16 cellular contexts compared by ENCODE assay signal in the genomic region with DNA sequence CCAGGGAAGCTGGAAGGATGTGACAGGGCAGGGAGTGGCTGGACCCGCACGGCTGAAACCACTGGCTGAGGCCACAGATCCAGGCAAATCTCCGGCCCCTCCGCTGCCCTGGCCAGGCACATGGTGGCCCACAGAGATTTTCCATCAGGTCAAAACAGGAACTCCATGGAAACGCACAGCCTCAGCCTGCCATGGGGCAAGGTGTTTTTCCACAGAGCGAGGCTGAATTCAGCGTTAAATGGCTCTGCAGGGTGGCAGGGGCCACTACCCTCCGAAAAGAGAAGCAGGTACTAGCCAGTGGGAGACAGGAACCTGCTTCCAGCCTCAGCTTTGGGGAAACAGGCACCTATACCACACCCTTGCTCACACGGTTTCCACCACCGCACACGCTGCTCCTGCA. TPM values are rescaled to one million over a fixed set of nuclear protein-coding genes. Genes with fewer than 3 reads are reported as not detected.
DNase-seq lines count a peak whose midpoint lies in the region; ATAC-seq, FAIRE-seq and TF ChIP-seq lines count a peak whose summit lies in the region.
"Had no signal": no experiment of that assay in that cellular context is flagged by ENCODE, and none has a peak within 500 bp of the region (broad histone marks: within the 10 kb centered on the region; RNA-seq: fewer than 3 reads in every experiment).

No MANE protein-coding gene starts in this region.

- no peaks in the 10 kb centered on the region for H3K23me2 ChIP-seq in H1 (ENCODE audit: low read depth, low read length)

- CTCF ChIA-PET in H1 (lab: Charles Lee; ENCODE audit: partially characterized antibody) = interaction anchor here (0.7 to 3.2 kb wide), 4 partner anchors 9 to 117 kb away, joined by 3 to 9 read pairs (median 4); no protein-coding TSS in a partner anchor

- peaks cover 0 to 21% (median 12%) of the 10 kb centered on the region in 11 experiments; a peak in 19 of 22 replicates for H3K9me3 ChIP-seq in BLaER1 treated with 17β-estradiol and CSF1 and Interleukin-3, amounts not matched to agents 10 nM and 100 nM (replicated peaks in 1 of 11)
- H3K9me3 ChIP-seq in H1 (ENCODE audit: insufficient read depth in 2 of 2, low read depth in 1 of 2, low read length in 1 of 2) (peaks cover 11 to 15% of the 10 kb centered on the region in 2 experiments), parathyroid adenoma (ENCODE audit: control insufficient read depth, low read length) (no peaks in the 10 kb centered on the region)
- H3K9me3 ChIP-seq: psoas muscle had no signal

- H3K79me2 ChIP-seq in H1 (ENCODE audit: control insufficient read depth in 1 of 2, insufficient read depth in 2 of 2, low read length in 2 of 2) (no peaks in the 10 kb centered on the region), parathyroid adenoma (peaks cover 2% of the 10 kb centered on the region)

- H2AFZ ChIP-seq in H1 (ENCODE audit: low read length) = no peak overlapping the region
- no peak overlapping the region for H2AFZ ChIP-seq in parathyroid adenoma

- TF ChIP-seq EP300 in H1 (IDR thresholded peaks at IDR 0.05; ENCODE audit: borderline replicate concordance in 1 of 2, low read depth in 2 of 2, low read length in 2 of 2) = no peak

- H3K4me2 ChIP-seq in BLaER1 treated with 17β-estradiol and CSF1 and Interleukin-3, amounts not matched to agents 10 nM and 100 nM = peak overlapping the region; percentile 48 to 94 (median 83)
- no peak overlapping the region for H3K4me2 ChIP-seq in H1 (ENCODE audit: insufficient read depth in 1 of 2, low read depth in 2 of 2, low read length in 2 of 2)
- no peak overlapping the region for H3K4me2 ChIP-seq in parathyroid adenoma (ENCODE audit: low read length)

- peaks cover 55% of the 10 kb centered on the region for H3K4me1 Mint-ChIP-seq in endothelial cell (ENCODE audit: unreplicated experiment)

- TF ChIP-seq RAD21 in H1 (IDR thresholded peaks at IDR 0.05 in 1 of 2, conservative IDR thresholded peaks at IDR 0.05 in 1 of 2; ENCODE audit: low read depth in 2 of 2, low read length in 2 of 2) = no peak

- H3K4me3 ChIP-seq in BLaER1 treated with 17β-estradiol and CSF1 and Interleukin-3, amounts not matched to agents 10 nM and 100 nM = peak overlapping the region in 2 of 10 experiments; percentile 6 to 44; a peak in 4 of 20 replicates
- no peak overlapping the region for H3K4me3 ChIP-seq in H1 (ENCODE audit: extremely low read depth in 1 of 4, insufficient read depth in 2 of 4, low read depth in 3 of 4, low read length in 4 of 4)
- no peak overlapping the region for H3K4me3 ChIP-seq in parathyroid adenoma (ENCODE audit: low read depth, low read length)
- H3K4me3 ChIP-seq: cardiac muscle cell, MG63, psoas muscle had no signal

- H3K79me1 ChIP-seq in H1 (ENCODE audit: low read depth, low read length) = peaks cover 2% of the 10 kb centered on the region; the same call in 1 of the 2 replicates

- H3K23ac ChIP-seq in H1 (ENCODE audit: insufficient read length) = no peak overlapping the region

- H3K9ac ChIP-seq in BLaER1 treated with 17β-estradiol and CSF1 and Interleukin-3, amounts not matched to agents 10 nM and 100 nM = peak overlapping the region in 9 of 11 experiments; percentile 7 to 64 (median 46); a peak in 14 of 22 replicates
- H3K9ac ChIP-seq in H1 (replicated peaks in 1 of 4; ENCODE audit: extremely low read depth in 1 of 4, low read depth in 3 of 4, low read length in 3 of 4) = no peak overlapping the region
- H3K9ac ChIP-seq in parathyroid adenoma = no peak overlapping the region

- H2BK5ac ChIP-seq in H1 (ENCODE audit: low read depth, low read length) = peak overlapping the region; percentile 4; the same call in 1 of the 2 replicates

- no peak overlapping the region for H3K4me3 Mint-ChIP-seq in endothelial cell (ENCODE audit: unreplicated experiment)

- H3K27me3 ChIP-seq in BLaER1 treated with 17β-estradiol and CSF1 and Interleukin-3, amounts not matched to agents 10 nM and 100 nM = no peaks in the 10 kb centered on the region
- H3K27me3 ChIP-seq in H1 (replicated peaks in 1 of 4; ENCODE audit: control insufficient read depth in 3 of 4, extremely low read depth in 1 of 4, insufficient read depth in 3 of 4, low read length in 3 of 4) (no peaks in the 10 kb centered on the region; a peak in 2 of 7 replicates), parathyroid adenoma (ENCODE audit: control insufficient read depth, insufficient read depth, low read length) (no peaks in the 10 kb centered on the region)
- H3K27me3 ChIP-seq: cardiac muscle cell, MG63 had no signal

- H2BK120ac ChIP-seq in H1 (replicated peaks; ENCODE audit: low read depth, low read length) = no peak overlapping the region

- H3K9me3 Mint-ChIP-seq in endothelial cell (ENCODE audit: unreplicated experiment) = no peaks in the 10 kb centered on the region

- H3K27me3 Mint-ChIP-seq in endothelial cell (ENCODE audit: unreplicated experiment) = peaks cover 34% of the 10 kb centered on the region

- no peak overlapping the region for H2AK5ac ChIP-seq in H1 (ENCODE audit: low read depth, low read length)

- H3K27ac Mint-ChIP-seq in endothelial cell (ENCODE audit: unreplicated experiment) = no peak overlapping the region

- no peak for ATAC-seq in activated CD4-positive, CD25-positive, alpha-beta regulatory T cell treated with anti-CD3 and anti-CD28 coated beads, Interleukin-2, amount 50 U/mL, for 24 hours
- ATAC-seq in GM21786 (IDR thresholded peaks at IDR 0.05; ENCODE audit: unreplicated experiment) = no peak
- ATAC-seq: psoas muscle had no signal

- H2BK20ac ChIP-seq in H1 (ENCODE audit: low read length) = no peak overlapping the region

- no peak overlapping the region for H3K18ac ChIP-seq in H1 (ENCODE audit: extremely low read depth, low read length)

- H2BK12ac ChIP-seq in H1 (ENCODE audit: low read depth, low read length) = no peak overlapping the region

- peaks cover 0 to 10% (median 0%) of the 10 kb centered on the region in 11 experiments; a peak in 3 of 22 replicates for H3K36me3 ChIP-seq in BLaER1 treated with 17β-estradiol and CSF1 and Interleukin-3, amounts not matched to agents 10 nM and 100 nM
- H3K36me3 ChIP-seq in H1 (ENCODE audit: control insufficient read depth in 2 of 4, insufficient read depth in 4 of 4, low read length in 3 of 4) (peaks cover 0 to 3% (median 0%) of the 10 kb centered on the region in 4 experiments; a peak in 1 of 8 replicates), parathyroid adenoma (ENCODE audit: control insufficient read depth, insufficient read depth, low read length) (no peaks in the 10 kb centered on the region)
- H3K36me3 ChIP-seq: cardiac muscle cell, MG63 had no signal

- TF ChIP-seq POLR2A in H1 (IDR thresholded peaks at IDR 0.05; ENCODE audit: control extremely low read depth in 1 of 2, low read depth in 2 of 2, low read length in 2 of 2) = no peak

- TF ChIP-seq CTCF in H1 (IDR thresholded peaks at IDR 0.05; ENCODE audit: control extremely low read depth in 1 of 3, insufficient read depth in 1 of 3, low read depth in 1 of 3, low read length in 3 of 3) (no peak), parathyroid adenoma (IDR thresholded peaks at IDR 0.05) (no peak), endothelial cell (IDR thresholded peaks at IDR 0.05; ENCODE audit: unreplicated experiment) (no peak)

- H3K4me1 ChIP-seq in BLaER1 treated with 17β-estradiol and CSF1 and Interleukin-3, amounts not matched to agents 10 nM and 100 nM = peaks cover 35 to 92% (median 76%) of the 10 kb centered on the region in 10 experiments
- H3K4me1 ChIP-seq in H1 (replicated peaks in 1 of 4; ENCODE audit: control insufficient read depth in 3 of 4, insufficient read depth in 4 of 4, low read length in 3 of 4) = no peaks in the 10 kb centered on the region
- no peaks in the 10 kb centered on the region for H3K4me1 ChIP-seq in parathyroid adenoma
- H3K4me1 ChIP-seq: psoas muscle had no signal

- H4K20me1 ChIP-seq in BLaER1 treated with 17β-estradiol and CSF1 and Interleukin-3, amounts not matched to agents 10 nM and 100 nM = peaks cover 0 to 99% (median 0%) of the 10 kb centered on the region in 11 experiments; a peak in 6 of 22 replicates
- no peaks in the 10 kb centered on the region for H4K20me1 ChIP-seq in H1 (replicated peaks in 1 of 2; ENCODE audit: control insufficient read depth in 1 of 2, insufficient read depth in 2 of 2, low read length in 2 of 2)

- H3K36me3 Mint-ChIP-seq in endothelial cell (ENCODE audit: low read depth, unreplicated experiment) = peaks cover 47% of the 10 kb centered on the region

- no peak overlapping the region for H2BK15ac ChIP-seq in H1 (ENCODE audit: low read length)

- no peak overlapping the region for H3K56ac ChIP-seq in H1 (replicated peaks; ENCODE audit: insufficient read length, low read depth, low read length)

- DNase-seq in MV-4-11 (lab: John Stamatoyannopoulos, UW) (peak; percentile 43), H1 (ENCODE audit: low read depth in 1 of 2, low spot score in 2 of 2) (no peak), endothelial cell (ENCODE audit: low spot score) (no peak), HK-2 (ENCODE audit: unreplicated experiment) (no peak)
- DNase-seq: DMS153, left cardiac atrium, MG63, NCI-H187, NCI-H446, psoas muscle, T-helper 2 cell had no signal

- H3K27ac ChIP-seq in BLaER1 treated with 17β-estradiol and CSF1 and Interleukin-3, amounts not matched to agents 10 nM and 100 nM = peak overlapping the region in 10 of 11 experiments; percentile 40 to 78 (median 67); a peak in 18 of 22 replicates
- H3K27ac ChIP-seq in H1 (ENCODE audit: low read depth, low read length) (no peak overlapping the region), parathyroid adenoma (peak overlapping the region; percentile 11)
- H3K27ac ChIP-seq: cardiac muscle cell, psoas muscle had no signal

- no peak overlapping the region for H3K14ac ChIP-seq in H1 (ENCODE audit: insufficient read length)

- WGBS in H1 (ENCODE audit: extremely low coverage in 1 of 2, insufficient coverage in 1 of 2, insufficient read length in 1 of 2, insufficient replicate concordance in 2 of 2, low coverage in 1 of 2, low lambda C conversion rate in 2 of 2, missing lambda C conversion rate in 1 of 2), 2 experiments = 92% methylated on average over 10 of the region's 11 CpGs; no CpG with 5 or more reads in 1 of the 2 experiments

- POLR2A ChIA-PET in H1 (lab: Charles Lee; ENCODE audit: partially characterized antibody) = interaction anchor here (1.2 kb wide), 1 partner anchor 35 kb away, joined by 3 read pairs; no protein-coding TSS in a partner anchor

- FAIRE-seq in H1 (lab: Jason Lieb, UNC) = no peak

- no peak overlapping the region for H4K8ac ChIP-seq in H1 (ENCODE audit: extremely low read depth, insufficient read depth, low read length)

- no peak overlapping the region for H3K4ac ChIP-seq in H1 (replicated peaks; ENCODE audit: insufficient read length, low read depth, low read length)

- H4K91ac ChIP-seq in H1 (replicated peaks; ENCODE audit: insufficient read length, low read length) = no peak overlapping the region

- no peak overlapping the region for H4K5ac ChIP-seq in H1 (ENCODE audit: insufficient read length, low read depth, low read length)

RNA-seq across cellular contexts. Expression of gene PREX1, which starts 53.1 kb away (rescaled TPM):
- 12.8 and 13.5 TPM in 2 replicates for total RNA-seq in H1 (2021; fragmentation: NEBNext Ultra II Directional; extraction: Animal tissue kit (Norgen Biotek cat#: 25700))
- 10.7 and 13.4 TPM in 2 replicates for polyA plus RNA-seq in H1 (2011; rRNA removed)
- polyA plus RNA-seq in H1 (2011; cell fraction: cytosol; rRNA removed) = 9.6 TPM
- polyA plus RNA-seq in H1 (2011; cell fraction: nucleus; rRNA removed) = 17.7 TPM
- 8.8 to 13.0 TPM (median 12.7 TPM) in 4 replicates for polyA plus RNA-seq in H1 (2012, experiment 1 of 2)
- 8.5 TPM for polyA plus RNA-seq in H1 (2012, experiment 2 of 2)
- polyA plus RNA-seq in H1 (2013, experiment 1 of 2) = 6.3 TPM
- polyA plus RNA-seq in H1 (2013, experiment 2 of 2) = 6.2 TPM
- polyA minus RNA-seq in H1 (2011; rRNA and poly(A)+ RNA removed) = 12.9 and 16.1 TPM in 2 replicates
- polyA minus RNA-seq in H1 (2011; cell fraction: cytosol; rRNA and poly(A)+ RNA removed) = 9.6 TPM
- 8.8 TPM for polyA minus RNA-seq in H1 (2011; cell fraction: nucleus; rRNA and poly(A)+ RNA removed)
- total RNA-seq in endothelial cell (ENCODE audit: unreplicated experiment) = 248 TPM

Comparison
In these comparisons a context has a peak if more than half of its experiments do, and no peak if none do; other contexts are left out.
1. H3K4me2 ChIP-seq: peak in BLaER1 treated with 17β-estradiol and CSF1 and Interleukin-3, amounts not matched to agents 10 nM and 100 nM (11 of 11); none in H1 (0 of 2) and parathyroid adenoma (single experiment).
2. H3K9ac ChIP-seq: peak in BLaER1 treated with 17β-estradiol and CSF1 and Interleukin-3, amounts not matched to agents 10 nM and 100 nM (9 of 11); none in H1 (0 of 4) and parathyroid adenoma (single experiment).
3. RNA of gene PREX1, which starts 53.1 kb away (total RNA-seq): 248 TPM in endothelial cell (single experiment); 12.8 to 13.5 TPM in H1; every median in the first group is over 10 times any median in the second.